1 cellular context compared by ENCODE assay signal in genomic region chr6:157392927-157393666, GRCh38.
A peak's percentile ranks its signal among the peaks of the same experiment; 100 is the strongest.
TF ChIP-seq lines count a peak whose summit lies in the region.

No MANE protein-coding gene starts in this region.

TF ChIP-seq in K562, 482 proteins besides CTCF, POLR2A, EP300 and RAD21 (continued from another document and continues in another):
- TF ChIP-seq SFPQ (IDR thresholded peaks at IDR 0.05; ENCODE audit: low read depth, low read length), result no peak
- peak; percentile 94 for TF ChIP-seq RNF2 (IDR thresholded peaks at IDR 0.05)
- TF ChIP-seq ZNF644 (tag; IDR thresholded peaks at IDR 0.05; ENCODE audit: low read depth), result peak; percentile 49; the same call in 1 of the 2 replicates
- TF ChIP-seq ZNF512 (tag; IDR thresholded peaks at IDR 0.05), result no peak
- TF ChIP-seq MAZ (CRISPR knock-in tag; conservative IDR thresholded peaks at IDR 0.05 in 1 of 2, IDR thresholded peaks at IDR 0.05 in 1 of 2), result peak in 1 of 2 experiments; percentile 62
- no peak for TF ChIP-seq RERE (CRISPR knock-in tag; IDR thresholded peaks at IDR 0.05; ENCODE audit: borderline replicate concordance)
- TF ChIP-seq SMAD1 (IDR thresholded peaks at IDR 0.05; ENCODE audit: low read depth, low read length, partially characterized antibody), result no peak
- TF ChIP-seq MAX (CRISPR knock-in tag; IDR thresholded peaks at IDR 0.05), result peak; percentile 76
- TF ChIP-seq HNRNPLL (IDR thresholded peaks at IDR 0.05; ENCODE audit: low read depth, low read length, poor library complexity, severe bottlenecking), result no peak
- TF ChIP-seq POLR2G (IDR thresholded peaks at IDR 0.05; ENCODE audit: low read depth, low read length), result no peak
- no peak for TF ChIP-seq TFE3 (CRISPR knock-in tag; IDR thresholded peaks at IDR 0.05)
- TF ChIP-seq CCNT2 (IDR thresholded peaks at IDR 0.05; ENCODE audit: borderline replicate concordance, extremely low read depth, insufficient read length, low read depth, low read length), result peak; percentile 99
- TF ChIP-seq ZBTB12 (CRISPR knock-in tag; IDR thresholded peaks at IDR 0.05), result peak; percentile 15; the same call in 1 of the 2 replicates
- no peak for TF ChIP-seq CBX3 (IDR thresholded peaks at IDR 0.05; ENCODE audit: borderline replicate concordance in 1 of 2, low read length in 2 of 2)
- TF ChIP-seq PTBP1 (IDR thresholded peaks at IDR 0.05; ENCODE audit: low read depth, low read length), result no peak
- TF ChIP-seq BRD4 (IDR thresholded peaks at IDR 0.05), result no peak
- no peak for TF ChIP-seq RBFOX2 (IDR thresholded peaks at IDR 0.05; ENCODE audit: low read depth, low read length)
- TF ChIP-seq ZNF347 (CRISPR knock-in tag; IDR thresholded peaks at IDR 0.05; ENCODE audit: low read depth), result no peak
- TF ChIP-seq TARDBP (IDR thresholded peaks at IDR 0.05), result no peak
- peak; percentile 98 for TF ChIP-seq KLF1 (tag; IDR thresholded peaks at IDR 0.05)
- TF ChIP-seq MGA (IDR thresholded peaks at IDR 0.05), result peak; percentile 67
- peak in 1 of 3 experiments; percentile 69 for TF ChIP-seq YY1 (IDR thresholded peaks at IDR 0.05; ENCODE audit: borderline replicate concordance in 1 of 3, control insufficient read depth in 1 of 3, extremely low read depth in 1 of 3, insufficient read depth in 3 of 3, insufficient read length in 1 of 3, insufficient replicate concordance in 2 of 3, low read depth in 1 of 3, low read length in 2 of 3)
- no peak for TF ChIP-seq BRCA1 (IDR thresholded peaks at IDR 0.05)
- no peak for TF ChIP-seq BRCA1 (CRISPR knock-in tag; IDR thresholded peaks at IDR 0.05)
- peak; percentile 99 for TF ChIP-seq GATAD2B (IDR thresholded peaks at IDR 0.05; ENCODE audit: borderline replicate concordance)
- TF ChIP-seq ZNF785 (CRISPR knock-in tag; IDR thresholded peaks at IDR 0.05), result no peak
- peak; percentile 97 for TF ChIP-seq CTBP1 (IDR thresholded peaks at IDR 0.05; ENCODE audit: borderline replicate concordance)
- no peak for TF ChIP-seq RFX1 (IDR thresholded peaks at IDR 0.05)
- no peak for TF ChIP-seq ZKSCAN1 (IDR thresholded peaks at IDR 0.05; ENCODE audit: low read depth, low read length)
